In genomic region chr10:24851595-24851994, GRCh38 we compare ENCODE assay signal across 1 cellular context.
TF ChIP-seq lines count a peak whose summit lies in the region.

No MANE protein-coding gene starts in this region.

TF ChIP-seq in GM23338, 12 proteins besides CTCF, POLR2A, EP300 and RAD21 (continued from another document):
- TF ChIP-seq, protein P1, sequence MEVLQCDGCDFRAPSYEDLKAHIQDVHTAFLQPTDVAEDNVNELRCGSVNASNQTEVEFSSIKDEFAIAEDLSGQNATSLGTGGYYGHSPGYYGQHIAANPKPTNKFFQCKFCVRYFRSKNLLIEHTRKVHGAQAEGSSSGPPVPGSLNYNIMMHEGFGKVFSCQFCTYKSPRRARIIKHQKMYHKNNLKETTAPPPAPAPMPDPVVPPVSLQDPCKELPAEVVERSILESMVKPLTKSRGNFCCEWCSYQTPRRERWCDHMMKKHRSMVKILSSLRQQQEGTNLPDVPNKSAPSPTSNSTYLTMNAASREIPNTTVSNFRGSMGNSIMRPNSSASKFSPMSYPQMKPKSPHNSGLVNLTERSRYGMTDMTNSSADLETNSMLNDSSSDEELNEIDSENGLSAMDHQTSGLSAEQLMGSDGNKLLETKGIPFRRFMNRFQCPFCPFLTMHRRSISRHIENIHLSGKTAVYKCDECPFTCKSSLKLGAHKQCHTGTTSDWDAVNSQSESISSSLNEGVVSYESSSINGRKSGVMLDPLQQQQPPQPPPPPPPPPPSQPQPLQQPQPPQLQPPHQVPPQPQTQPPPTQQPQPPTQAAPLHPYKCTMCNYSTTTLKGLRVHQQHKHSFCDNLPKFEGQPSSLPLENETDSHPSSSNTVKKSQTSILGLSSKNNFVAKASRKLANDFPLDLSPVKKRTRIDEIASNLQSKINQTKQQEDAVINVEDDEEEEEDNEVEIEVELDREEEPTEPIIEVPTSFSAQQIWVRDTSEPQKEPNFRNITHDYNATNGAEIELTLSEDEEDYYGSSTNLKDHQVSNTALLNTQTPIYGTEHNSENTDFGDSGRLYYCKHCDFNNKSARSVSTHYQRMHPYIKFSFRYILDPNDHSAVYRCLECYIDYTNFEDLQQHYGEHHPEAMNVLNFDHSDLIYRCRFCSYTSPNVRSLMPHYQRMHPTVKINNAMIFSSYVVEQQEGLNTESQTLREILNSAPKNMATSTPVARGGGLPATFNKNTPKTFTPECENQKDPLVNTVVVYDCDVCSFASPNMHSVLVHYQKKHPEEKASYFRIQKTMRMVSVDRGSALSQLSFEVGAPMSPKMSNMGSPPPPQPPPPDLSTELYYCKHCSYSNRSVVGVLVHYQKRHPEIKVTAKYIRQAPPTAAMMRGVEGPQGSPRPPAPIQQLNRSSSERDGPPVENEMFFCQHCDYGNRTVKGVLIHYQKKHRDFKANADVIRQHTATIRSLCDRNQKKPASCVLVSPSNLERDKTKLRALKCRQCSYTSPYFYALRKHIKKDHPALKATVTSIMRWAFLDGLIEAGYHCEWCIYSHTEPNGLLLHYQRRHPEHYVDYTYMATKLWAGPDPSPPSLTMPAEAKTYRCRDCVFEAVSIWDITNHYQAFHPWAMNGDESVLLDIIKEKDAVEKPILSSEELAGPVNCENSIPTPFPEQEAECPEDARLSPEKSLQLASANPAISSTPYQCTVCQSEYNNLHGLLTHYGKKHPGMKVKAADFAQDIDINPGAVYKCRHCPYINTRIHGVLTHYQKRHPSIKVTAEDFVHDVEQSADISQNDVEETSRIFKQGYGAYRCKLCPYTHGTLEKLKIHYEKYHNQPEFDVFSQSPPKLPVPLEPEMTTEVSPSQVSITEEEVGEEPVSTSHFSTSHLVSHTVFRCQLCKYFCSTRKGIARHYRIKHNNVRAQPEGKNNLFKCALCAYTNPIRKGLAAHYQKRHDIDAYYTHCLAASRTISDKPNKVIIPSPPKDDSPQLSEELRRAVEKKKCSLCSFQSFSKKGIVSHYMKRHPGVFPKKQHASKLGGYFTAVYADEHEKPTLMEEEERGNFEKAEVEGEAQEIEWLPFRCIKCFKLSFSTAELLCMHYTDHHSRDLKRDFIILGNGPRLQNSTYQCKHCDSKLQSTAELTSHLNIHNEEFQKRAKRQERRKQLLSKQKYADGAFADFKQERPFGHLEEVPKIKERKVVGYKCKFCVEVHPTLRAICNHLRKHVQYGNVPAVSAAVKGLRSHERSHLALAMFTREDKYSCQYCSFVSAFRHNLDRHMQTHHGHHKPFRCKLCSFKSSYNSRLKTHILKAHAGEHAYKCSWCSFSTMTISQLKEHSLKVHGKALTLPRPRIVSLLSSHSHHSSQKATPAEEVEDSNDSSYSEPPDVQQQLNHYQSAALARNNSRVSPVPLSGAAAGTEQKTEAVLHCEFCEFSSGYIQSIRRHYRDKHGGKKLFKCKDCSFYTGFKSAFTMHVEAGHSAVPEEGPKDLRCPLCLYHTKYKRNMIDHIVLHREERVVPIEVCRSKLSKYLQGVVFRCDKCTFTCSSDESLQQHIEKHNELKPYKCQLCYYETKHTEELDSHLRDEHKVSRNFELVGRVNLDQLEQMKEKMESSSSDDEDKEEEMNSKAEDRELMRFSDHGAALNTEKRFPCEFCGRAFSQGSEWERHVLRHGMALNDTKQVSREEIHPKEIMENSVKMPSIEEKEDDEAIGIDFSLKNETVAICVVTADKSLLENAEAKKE (CRISPR knock-in tag; IDR thresholded peaks at IDR 0.05): no peak
- TF ChIP-seq ZNF331 (CRISPR knock-in tag; IDR thresholded peaks at IDR 0.05; ENCODE audit: low read depth) (no peak), STAT1 (IDR thresholded peaks at IDR 0.05; ENCODE audit: unreplicated experiment) (no peak), ZNF114 (CRISPR knock-in tag; IDR thresholded peaks at IDR 0.05) (no peak), REST (IDR thresholded peaks at IDR 0.05; ENCODE audit: unreplicated experiment) (no peak), CREB1 (CRISPR knock-in tag; IDR thresholded peaks at IDR 0.05; ENCODE audit: low read depth) (no peak), JUNB (IDR thresholded peaks at IDR 0.05; ENCODE audit: unreplicated experiment) (no peak)
